In the genomic region with DNA sequence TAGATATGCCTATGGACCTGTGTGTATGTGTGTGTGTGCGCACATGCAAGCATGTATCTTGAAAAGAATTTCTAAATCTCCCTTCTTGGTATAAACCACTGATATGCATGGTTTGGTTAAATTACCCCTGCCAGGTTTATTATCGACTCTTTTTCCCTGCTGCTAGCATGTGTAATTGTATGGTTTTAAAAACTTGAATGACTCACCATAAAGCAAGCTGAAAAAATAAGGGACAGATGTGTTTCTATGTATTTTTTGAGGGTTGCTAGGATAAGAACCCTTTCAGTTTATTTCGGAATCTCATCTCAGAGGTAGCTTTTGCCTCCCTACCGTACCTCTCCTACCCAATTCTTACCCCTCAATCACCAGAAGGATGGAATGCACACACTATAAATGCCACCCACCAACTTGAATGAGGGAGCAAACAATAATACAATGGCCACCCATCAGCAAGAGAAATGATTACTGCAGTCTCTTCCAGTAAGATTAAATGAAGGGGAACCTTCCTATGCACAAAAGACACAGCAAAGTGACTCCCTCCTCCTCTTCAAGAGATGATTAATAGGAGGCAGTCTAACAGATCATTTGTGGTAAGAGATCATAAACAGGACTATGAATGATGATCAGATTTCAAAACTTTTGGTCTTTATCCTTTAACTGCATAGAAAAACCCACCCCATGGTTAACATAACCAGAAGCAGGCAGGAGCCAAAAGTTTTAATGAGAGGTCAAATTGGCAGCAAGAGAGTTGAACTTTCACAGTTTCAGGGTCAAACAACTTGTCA, we compare ENCODE assay signal across 15 cellular contexts.
DNase-seq lines count a peak whose midpoint lies in the region; ATAC-seq, FAIRE-seq and TF ChIP-seq lines count a peak whose summit lies in the region.
"Had no signal": no experiment of that assay in that cellular context is flagged by ENCODE, and none has a peak within 500 bp of the region (broad histone marks: within the 10 kb centered on the region; RNA-seq: fewer than 3 reads in every experiment).

No MANE protein-coding gene starts in this region.

- DNase-seq in GM03348 (ENCODE audit: low spot score) (peak; percentile 30), NCI-H1694 (lab: John Stamatoyannopoulos, UW) (peak; percentile 50), astrocyte of the spinal cord (ENCODE audit: low read depth, low spot score) (peak; percentile 81), non-pigmented ciliary epithelial cell (ENCODE audit: low read depth) (peak; percentile 13), D721Med (ENCODE audit: insufficient read length, low spot score) (no peak), NK-92 (lab: John Stamatoyannopoulos, UW; ENCODE audit: unreplicated experiment) (no peak)
- DNase-seq: activated naive CD4-positive, alpha-beta T cell treated with Interleukin-2 at 50 U/mL for 16 hours; CD4-positive, CD25-positive, alpha-beta regulatory T cell; hypothalamus; MM.1S; sigmoid colon; SK-N-SH; stimulated activated naive CD4-positive, alpha-beta T cell had no signal

- in situ Hi-C loops in astrocyte of the spinal cord (cut with HindIII; ENCODE audit: low sequenced_read_pairs), result no loop called here

- no peak for FAIRE-seq in D721Med (lab: Jason Lieb, UNC)

- no peak overlapping the region for H3K4me3 ChIP-seq in astrocyte of the spinal cord (ENCODE audit: low read depth, low read length)
- H3K4me3 ChIP-seq: cardiac muscle cell, sigmoid colon had no signal

- TF ChIP-seq CTCF in astrocyte of the spinal cord (IDR thresholded peaks at IDR 0.05; ENCODE audit: low read depth, low read length) (no peak), D721Med (IDR thresholded peaks at IDR 0.05; ENCODE audit: insufficient read depth, missing control alignments) (no peak)

- ATAC-seq in HG02610 (IDR thresholded peaks at IDR 0.05; ENCODE audit: unreplicated experiment), result no peak

Comparison
In these comparisons a context has a peak if more than half of its experiments do, and no peak if none do; other contexts are left out.
1. DNase-seq: peak in GM03348 (single experiment), NCI-H1694 (single experiment), astrocyte of the spinal cord (single experiment) and non-pigmented ciliary epithelial cell (single experiment); none in D721Med (single experiment) and NK-92 (single experiment).